Comparison of ENCODE assay signal across 16 cellular contexts in genomic region chr1:225254676-225255075, GRCh38.
DNase-seq lines count a peak whose midpoint lies in the region; ATAC-seq and TF ChIP-seq lines count a peak whose summit lies in the region.
"Had no signal": no experiment of that assay in that cellular context is flagged by ENCODE, and none has a peak within 500 bp of the region (broad histone marks: within the 10 kb centered on the region; RNA-seq: fewer than 3 reads in every experiment).

No MANE protein-coding gene starts in this region.

- no peak for ATAC-seq in GM19397 (IDR thresholded peaks at IDR 0.05; ENCODE audit: unreplicated experiment)
- ATAC-seq: GM23338, HCT116 had no signal

- peak; percentile 33 for DNase-seq in ELR (ENCODE audit: low read depth)
- peak; percentile 72 for DNase-seq in M059J (ENCODE audit: low read depth)
- DNase-seq in epithelial cell of esophagus (ENCODE audit: low read depth): peak; percentile 64
- peak; percentile 7 for DNase-seq in renal cortical epithelial cell (ENCODE audit: low read depth)
- DNase-seq in NCI-H345 (lab: John Stamatoyannopoulos, UW): no peak
- DNase-seq: C1 segment of cervical spinal cord; Calu3; CD4-positive, alpha-beta memory T cell; COR-L47; DMS79; EL; GF-D8; H9 had no signal

- no peak for TF ChIP-seq CTCF in epithelial cell of esophagus (IDR thresholded peaks at IDR 0.05; ENCODE audit: insufficient read depth, low read depth, low read length, missing control alignments)

- H3K4me3 ChIP-seq in epithelial cell of esophagus (ENCODE audit: low read length): no peak overlapping the region
- H3K4me3 ChIP-seq: GM23338 had no signal
